Comparison of ENCODE assay signal across 13 cellular contexts in genomic region chr2:112140413-112140802, GRCh38. TPM values are rescaled to one million over a fixed set of nuclear protein-coding genes. Genes with fewer than 3 reads are reported as not detected.
DNase-seq lines count a peak whose midpoint lies in the region; ATAC-seq and TF ChIP-seq lines count a peak whose summit lies in the region.
"Had no signal": no experiment of that assay in that cellular context is flagged by ENCODE, and none has a peak within 500 bp of the region (broad histone marks: within the 10 kb centered on the region; RNA-seq: fewer than 3 reads in every experiment).

No MANE protein-coding gene starts in this region.

- TF ChIP-seq CTCF in WTC11 (IDR thresholded peaks at IDR 0.05) (no peak), prostate gland (IDR thresholded peaks at IDR 0.05) (no peak)

- H3K9ac ChIP-seq in iPS-20b (ENCODE audit: low read depth, low read length), result no peak overlapping the region

- peaks cover 3% of the 10 kb centered on the region for H3K36me3 Mint-ChIP-seq in activated CD4-positive, alpha-beta T cell treated with anti-CD3 and anti-CD28 coated beads, Interleukin-2, amount 10 ng/mL, durations not matched to agents 24 days and 14 days (ENCODE audit: low read depth)
- no peaks in the 10 kb centered on the region for H3K36me3 Mint-ChIP-seq in WTC11
- peaks cover 6% of the 10 kb centered on the region for H3K36me3 Mint-ChIP-seq in stimulated activated memory B cell treated with anti-CD40 and anti-IgM and Interleukin-4, amounts not matched to agents 10 μg/mL and 1 μg/mL and 100 μg/mL, for 72 hours

- in situ Hi-C loops in ACHN (cut with HindIII; ENCODE audit: low pct_ligation_motif_present, low pct_unique_long_range_greater_than_20kb, low sequenced_read_pairs), result no loop called here

- WGBS in prostate gland, result 36% methylated on average over 19 of the region's 19 CpGs

- H3K27me3 Mint-ChIP-seq in activated CD4-positive, alpha-beta T cell treated with anti-CD3 and anti-CD28 coated beads, Interleukin-2, amount 10 ng/mL, durations not matched to agents 24 days and 14 days, result peaks cover 30% of the 10 kb centered on the region
- peaks cover 64% of the 10 kb centered on the region for H3K27me3 Mint-ChIP-seq in WTC11 (ENCODE audit: low read depth)
- H3K27me3 Mint-ChIP-seq in stimulated activated memory B cell treated with anti-CD40 and anti-IgM and Interleukin-4, amounts not matched to agents 10 μg/mL and 1 μg/mL and 100 μg/mL, for 72 hours, result peaks cover 42% of the 10 kb centered on the region

- H3K4me1 ChIP-seq in iPS-20b (ENCODE audit: insufficient read depth, low read length) (no peaks in the 10 kb centered on the region), prostate gland (replicated peaks) (no peaks in the 10 kb centered on the region)

- H3K4me1 Mint-ChIP-seq in activated CD4-positive, alpha-beta T cell treated with anti-CD3 and anti-CD28 coated beads, Interleukin-2, amount 10 ng/mL, durations not matched to agents 24 days and 14 days, result peaks cover 7% of the 10 kb centered on the region
- H3K4me1 Mint-ChIP-seq in WTC11, result peaks cover 15% of the 10 kb centered on the region
- H3K4me1 Mint-ChIP-seq in stimulated activated memory B cell treated with anti-CD40 and anti-IgM and Interleukin-4, amounts not matched to agents 10 μg/mL and 1 μg/mL and 100 μg/mL, for 72 hours, result peaks cover 8% of the 10 kb centered on the region

- no peaks in the 10 kb centered on the region for H3K9me3 Mint-ChIP-seq in activated CD4-positive, alpha-beta T cell treated with anti-CD3 and anti-CD28 coated beads, Interleukin-2, amount 10 ng/mL, durations not matched to agents 24 days and 14 days
- H3K9me3 Mint-ChIP-seq in WTC11, result no peaks in the 10 kb centered on the region
- H3K9me3 Mint-ChIP-seq in stimulated activated memory B cell treated with anti-CD40 and anti-IgM and Interleukin-4, amounts not matched to agents 10 μg/mL and 1 μg/mL and 100 μg/mL, for 72 hours, result no peaks in the 10 kb centered on the region
- H3K9me3 Mint-ChIP-seq: T-helper 1 cell treated with Interleukin-12 subunit alpha and Interleukin-12 subunit beta and Interleukin-4 antibody, amounts not matched to agents 30 μg/mL and 1 μg/mL, for 36 hours had no signal

- peak; percentile 33 for ATAC-seq in WTC11
- ATAC-seq in stimulated activated memory B cell treated with anti-CD40 and anti-IgM and Interleukin-4, amounts not matched to agents 10 μg/mL and 1 μg/mL and 100 μg/mL, for 72 hours, result no peak

- H3K4me3 Mint-ChIP-seq in activated CD4-positive, alpha-beta T cell treated with anti-CD3 and anti-CD28 coated beads, Interleukin-2, amount 10 ng/mL, durations not matched to agents 24 days and 14 days, result no peak overlapping the region
- H3K4me3 Mint-ChIP-seq in WTC11, result peak overlapping the region; percentile 69
- peak overlapping the region; percentile 42 for H3K4me3 Mint-ChIP-seq in stimulated activated memory B cell treated with anti-CD40 and anti-IgM and Interleukin-4, amounts not matched to agents 10 μg/mL and 1 μg/mL and 100 μg/mL, for 72 hours
- H3K4me3 Mint-ChIP-seq: T-helper 1 cell treated with Interleukin-12 subunit alpha and Interleukin-12 subunit beta and Interleukin-4 antibody, amounts not matched to agents 30 μg/mL and 1 μg/mL, for 36 hours had no signal

- no peaks in the 10 kb centered on the region for H3K9me3 ChIP-seq in iPS-20b (ENCODE audit: insufficient read depth, low read depth, low read length)
- no peaks in the 10 kb centered on the region for H3K9me3 ChIP-seq in prostate gland

- no peak overlapping the region for H3K27ac ChIP-seq in iPS-20b (ENCODE audit: low read length)
- H3K27ac ChIP-seq in prostate gland, result no peak overlapping the region
- H3K27ac ChIP-seq: ovary had no signal

- H3K27me3 ChIP-seq in iPS-20b (ENCODE audit: insufficient read depth, low read length) (peaks cover 73% of the 10 kb centered on the region), prostate gland (replicated peaks; ENCODE audit: insufficient read depth) (no peaks in the 10 kb centered on the region)
- H3K27me3 ChIP-seq: ovary had no signal

- no peaks in the 10 kb centered on the region for H3K36me3 ChIP-seq in iPS-20b (ENCODE audit: insufficient read depth, low read depth, low read length)
- H3K36me3 ChIP-seq in prostate gland, result no peaks in the 10 kb centered on the region
- H3K36me3 ChIP-seq: ovary had no signal

- CTCF ChIA-PET in WTC11 (lab: Charles Lee), result no interaction called here

- no peak for TF ChIP-seq POLR2A in prostate gland (IDR thresholded peaks at IDR 0.05)

- POLR2A ChIA-PET in WTC11 (lab: Charles Lee), result interaction anchor here (1.0 kb wide), 1 partner anchor 34 kb away, joined by 3 read pairs; no protein-coding TSS in a partner anchor

- intact Hi-C loops in activated CD4-positive, alpha-beta T cell treated with anti-CD3 and anti-CD28 coated beads, Interleukin-2, amount 10 ng/mL, durations not matched to agents 24 days and 14 days (cut with micrococcal nuclease), result no loop called here
- intact Hi-C loops in prostate gland (cut with DNase I), result no loop called here

- H3K27ac Mint-ChIP-seq in activated CD4-positive, alpha-beta T cell treated with anti-CD3 and anti-CD28 coated beads, Interleukin-2, amount 10 ng/mL, durations not matched to agents 24 days and 14 days, result no peak overlapping the region
- no peak overlapping the region for H3K27ac Mint-ChIP-seq in WTC11
- no peak overlapping the region for H3K27ac Mint-ChIP-seq in stimulated activated memory B cell treated with anti-CD40 and anti-IgM and Interleukin-4, amounts not matched to agents 10 μg/mL and 1 μg/mL and 100 μg/mL, for 72 hours
- H3K27ac Mint-ChIP-seq: T-helper 1 cell treated with Interleukin-12 subunit alpha and Interleukin-12 subunit beta and Interleukin-4 antibody, amounts not matched to agents 30 μg/mL and 1 μg/mL, for 36 hours had no signal

- H3K4me3 ChIP-seq in iPS-20b (ENCODE audit: low read length) (peak overlapping the region; percentile 65), prostate gland (no peak overlapping the region)
- H3K4me3 ChIP-seq: ovary had no signal

- peak; percentile 49 for DNase-seq in activated CD4-positive, alpha-beta T cell treated with anti-CD3 and anti-CD28 coated beads, Interleukin-2, amount 10 ng/mL, durations not matched to agents 24 days and 14 days
- no peak for DNase-seq in activated CD4-positive, alpha-beta T cell treated with anti-CD3 and anti-CD28 coated beads, Interleukin-2, amount 50 U/mL, for 4 hours
- no peak for DNase-seq in WTC11 (ENCODE audit: low spot score)
- DNase-seq in ACHN, result no peak
- no peak for DNase-seq in prostate gland (ENCODE audit: low spot score)
- no peak for DNase-seq in NOMO-1 (lab: John Stamatoyannopoulos, UW; ENCODE audit: unreplicated experiment in 2 of 2)
- DNase-seq: 8988T; activated T-cell treated with anti-CD3 and anti-CD28 coated beads for 4 hours; NK-92 treated with Interleukin-12 subunit alpha and Interleukin-12 subunit beta, amount 100 ng/mL, for 24 hours; ovary had no signal

TF ChIP-seq in WTC11, 78 proteins besides CTCF, POLR2A, EP300 and RAD21:
- TF ChIP-seq ZNF263 (CRISPR knock-in tag; IDR thresholded peaks at IDR 0.05; ENCODE audit: low read depth) (peak; percentile 60; the same call in 1 of the 2 replicates), KAT7 (CRISPR knock-in tag; IDR thresholded peaks at IDR 0.05; ENCODE audit: borderline replicate concordance) (no peak)

RNA-seq across cellular contexts. Expression of gene FBLN7, which starts 2.2 kb away (rescaled TPM):
- total RNA-seq in activated CD4-positive, alpha-beta T cell treated with anti-CD3 and anti-CD28 coated beads, Interleukin-2, amount 10 ng/mL, durations not matched to agents 24 days and 14 days, result 26.8 and 28.7 TPM in 2 replicates
- total RNA-seq in WTC11 (2021) (0.55 to 0.96 TPM (median 0.80 TPM) in 3 replicates), prostate gland (1 to 10 TPM; 3.0 to 4.0 TPM)
